Comparison of ENCODE assay signal across 8 cellular contexts in genomic region chr10:110651044-110651958, GRCh38. TPM values are rescaled to one million over a fixed set of nuclear protein-coding genes. Genes with fewer than 3 reads are reported as not detected.
DNase-seq lines count a peak whose midpoint lies in the region; ATAC-seq and TF ChIP-seq lines count a peak whose summit lies in the region.

No MANE protein-coding gene starts in this region.

- H3K27ac ChIP-seq in mesenchymal stem cell (ENCODE audit: low read length, poor library complexity, severe bottlenecking) (peak overlapping the region; percentile 44), vagina (no peak overlapping the region)

- H3K9ac ChIP-seq in mesenchymal stem cell (ENCODE audit: low read length) = peak overlapping the region; percentile 34

- no peak overlapping the region for H2AFZ ChIP-seq in mesenchymal stem cell (ENCODE audit: low read depth, low read length)

- ATAC-seq in activated CD8-positive, alpha-beta memory T cell treated with anti-CD3 and anti-CD28 coated beads, Interleukin-2, amount 10 ng/mL, durations not matched to agents 7 days and 5 days = peak; percentile 89
- ATAC-seq in HG02884 (IDR thresholded peaks at IDR 0.05; ENCODE audit: unreplicated experiment) (peak; percentile 94), HG03280 (IDR thresholded peaks at IDR 0.05; ENCODE audit: unreplicated experiment) (no peak)

- no peak overlapping the region for H4K91ac ChIP-seq in mesenchymal stem cell (ENCODE audit: low read length)

- H3K14ac ChIP-seq in mesenchymal stem cell (ENCODE audit: low read length in 2 of 2) = no peak overlapping the region

- H3K9me3 Mint-ChIP-seq in activated CD8-positive, alpha-beta memory T cell treated with anti-CD3 and anti-CD28 coated beads, Interleukin-2, amount 10 ng/mL, durations not matched to agents 7 days and 5 days (ENCODE audit: low read depth) = no peaks in the 10 kb centered on the region

- peaks cover 73% of the 10 kb centered on the region for H3K27me3 Mint-ChIP-seq in activated CD8-positive, alpha-beta memory T cell treated with anti-CD3 and anti-CD28 coated beads, Interleukin-2, amount 10 ng/mL, durations not matched to agents 7 days and 5 days

- no peak overlapping the region for H3K4ac ChIP-seq in mesenchymal stem cell (ENCODE audit: low read depth in 1 of 2, low read length in 2 of 2)

- H3K4me3 Mint-ChIP-seq in activated CD8-positive, alpha-beta memory T cell treated with anti-CD3 and anti-CD28 coated beads, Interleukin-2, amount 10 ng/mL, durations not matched to agents 7 days and 5 days = no peak overlapping the region

- H3K23ac ChIP-seq in mesenchymal stem cell (ENCODE audit: low read length in 2 of 2) = no peak overlapping the region

- TF ChIP-seq POLR2A in vagina (IDR thresholded peaks at IDR 0.05) = no peak

- H3K4me1 Mint-ChIP-seq in activated CD8-positive, alpha-beta memory T cell treated with anti-CD3 and anti-CD28 coated beads, Interleukin-2, amount 10 ng/mL, durations not matched to agents 7 days and 5 days = peaks cover 27% of the 10 kb centered on the region

- no peaks in the 10 kb centered on the region for H3K79me1 ChIP-seq in mesenchymal stem cell (replicated peaks; ENCODE audit: low read length, poor library complexity, severe bottlenecking)

- H4K8ac ChIP-seq in mesenchymal stem cell (ENCODE audit: low read length) = peak overlapping the region; percentile 48

- WGBS in mesenchymal stem cell = 20% methylated on average over 11 of the region's 12 CpGs

- peak overlapping the region; percentile 30 for H2BK15ac ChIP-seq in mesenchymal stem cell (ENCODE audit: low read depth, poor library complexity, severe bottlenecking)

- no peaks in the 10 kb centered on the region for H3K36me3 Mint-ChIP-seq in activated CD8-positive, alpha-beta memory T cell treated with anti-CD3 and anti-CD28 coated beads, Interleukin-2, amount 10 ng/mL, durations not matched to agents 7 days and 5 days

- H3K9me3 ChIP-seq in mesenchymal stem cell (ENCODE audit: control insufficient read depth, low read length) (no peaks in the 10 kb centered on the region), vagina (no peaks in the 10 kb centered on the region)

- H2BK120ac ChIP-seq in mesenchymal stem cell (ENCODE audit: low read depth, low read length) = no peak overlapping the region

- H3K27me3 ChIP-seq in mesenchymal stem cell (ENCODE audit: control insufficient read depth in 1 of 2, insufficient read depth in 1 of 2, low read length in 2 of 2) (peaks cover 0 to 22% of the 10 kb centered on the region in 2 experiments), vagina (no peaks in the 10 kb centered on the region)

- no peak overlapping the region for H2AK5ac ChIP-seq in mesenchymal stem cell (ENCODE audit: low read length, severe bottlenecking)

- intact Hi-C loops in vagina (cut with DNase I) = no loop called here

- peak overlapping the region; percentile 63 for H3K27ac Mint-ChIP-seq in activated CD8-positive, alpha-beta memory T cell treated with anti-CD3 and anti-CD28 coated beads, Interleukin-2, amount 10 ng/mL, durations not matched to agents 7 days and 5 days

- CTCF ChIA-PET in activated CD8-positive, alpha-beta memory T cell treated with anti-CD3 and anti-CD28 coated beads, Interleukin-2, amount 10 ng/mL, durations not matched to agents 7 days and 5 days (lab: Charles Lee) = interaction anchor here (1.1 kb wide), 1 partner anchor 20 kb away, joined by 3 read pairs; no protein-coding TSS in a partner anchor

- H3K4me3 ChIP-seq in mesenchymal stem cell (ENCODE audit: insufficient read depth in 1 of 2, low read depth in 1 of 2, low read length in 2 of 2) (peak overlapping the region; percentile 22 to 35), vagina (no peak overlapping the region)

- no peak for TF ChIP-seq CTCF in vagina (IDR thresholded peaks at IDR 0.05)

- no peak overlapping the region for H2BK12ac ChIP-seq in mesenchymal stem cell (ENCODE audit: low read length in 2 of 2)

- H3K36me3 ChIP-seq in mesenchymal stem cell (ENCODE audit: control insufficient read depth in 1 of 2, insufficient read depth in 2 of 2, low read depth in 1 of 2, low read length in 2 of 2) (no peaks in the 10 kb centered on the region), vagina (no peaks in the 10 kb centered on the region)

- peak overlapping the region; percentile 51 for H3K4me2 ChIP-seq in mesenchymal stem cell (ENCODE audit: low read length, poor library complexity, severe bottlenecking)

- H3K18ac ChIP-seq in mesenchymal stem cell (ENCODE audit: low read depth in 1 of 2, low read length in 2 of 2) = peak overlapping the region in 1 of 2 experiments; percentile 9

- no peak overlapping the region for H2BK5ac ChIP-seq in mesenchymal stem cell (ENCODE audit: low read depth, low read length, poor library complexity, severe bottlenecking)

- peak; percentile 72 for DNase-seq in activated CD8-positive, alpha-beta memory T cell treated with anti-CD3 and anti-CD28 coated beads, Interleukin-2, amount 10 ng/mL, durations not matched to agents 7 days and 5 days
- DNase-seq in activated CD8-positive, alpha-beta memory T cell treated with anti-CD3 and anti-CD28 coated beads, Interleukin-2, amount 50 U/mL, for 4 hours = no peak
- DNase-seq in SW480 (ENCODE audit: low spot score) = peak; percentile 93
- DNase-seq in mesenchymal stem cell = peak; percentile 99
- DNase-seq in NCI-H226 = no peak
- no peak for DNase-seq in vagina (ENCODE audit: extremely low spot score in 2 of 2)

- peaks cover 3% of the 10 kb centered on the region for H3K4me1 ChIP-seq in mesenchymal stem cell (ENCODE audit: control insufficient read depth, insufficient read depth, low read depth, low read length)
- no peaks in the 10 kb centered on the region for H3K4me1 ChIP-seq in vagina

RNA-seq across cellular contexts. Expression of gene RBM20, which starts 7.2 kb away (rescaled TPM):
- total RNA-seq in activated CD8-positive, alpha-beta memory T cell treated with anti-CD3 and anti-CD28 coated beads, Interleukin-2, amount 10 ng/mL, durations not matched to agents 7 days and 5 days = under 1 TPM; 0.06 to 0.07 TPM
- polyA plus RNA-seq in mesenchymal stem cell (2013, experiment 1 of 2) = 0.68 TPM
- polyA plus RNA-seq in mesenchymal stem cell (2013, experiment 2 of 2) = 0.55 TPM
- total RNA-seq in vagina = 5.2 TPM

Comparison
In these comparisons a context has a peak if more than half of its experiments do, and no peak if none do; other contexts are left out.
1. DNase-seq: peak in activated CD8-positive, alpha-beta memory T cell treated with anti-CD3 and anti-CD28 coated beads, Interleukin-2, amount 10 ng/mL, durations not matched to agents 7 days and 5 days (single experiment), SW480 (single experiment) and mesenchymal stem cell (single experiment); none in activated CD8-positive, alpha-beta memory T cell treated with anti-CD3 and anti-CD28 coated beads, Interleukin-2, amount 50 U/mL, for 4 hours (single experiment), NCI-H226 (single experiment) and vagina (0 of 2).
2. H3K4me3 ChIP-seq: peak in mesenchymal stem cell (2 of 2); none in vagina (0 of 2).